1 cellular context compared by ENCODE assay signal in genomic region chr15:52181938-52182780, GRCh38.
TF ChIP-seq lines count a peak whose summit lies in the region.

No MANE protein-coding gene starts in this region.

TF ChIP-seq in HepG2, 621 proteins besides CTCF, POLR2A, EP300 and RAD21 (continued from another document and continues in another):
- TF ChIP-seq STAG1 (CRISPR knock-in tag; IDR thresholded peaks at IDR 0.05) (0 out of 2 replicates have a peak, but pooled peaks have one; percentile 11), TBL1XR1 (IDR thresholded peaks at IDR 0.05; ENCODE audit: borderline replicate concordance, low read length, partially characterized antibody) (no peak), USF2 (IDR thresholded peaks at IDR 0.05; ENCODE audit: low read depth, low read length) (no peak), USF2 (CRISPR knock-in tag; IDR thresholded peaks at IDR 0.05; ENCODE audit: borderline replicate concordance) (no peak; the same call in 1 of the 2 replicates), ARID5B (CRISPR knock-in tag; IDR thresholded peaks at IDR 0.05) (peak; percentile 35; the same call in 1 of the 2 replicates), MTF2 (CRISPR knock-in tag; IDR thresholded peaks at IDR 0.05; ENCODE audit: borderline replicate concordance) (no peak), TEF (CRISPR knock-in tag; IDR thresholded peaks at IDR 0.05) (no peak), NCOA5 (CRISPR knock-in tag; IDR thresholded peaks at IDR 0.05) (no peak), EZH2 (conservative IDR thresholded peaks at IDR 0.05; ENCODE audit: low read depth, low read length) (no peak), NPAS2 (CRISPR knock-in tag; IDR thresholded peaks at IDR 0.05; ENCODE audit: borderline replicate concordance) (no peak), NFKBIZ (CRISPR knock-in tag; IDR thresholded peaks at IDR 0.05) (no peak), ZNF280B (CRISPR knock-in tag; IDR thresholded peaks at IDR 0.05; ENCODE audit: borderline replicate concordance) (no peak), MED13 (CRISPR knock-in tag; IDR thresholded peaks at IDR 0.05) (no peak), ERF (CRISPR knock-in tag; IDR thresholded peaks at IDR 0.05) (peak; percentile 25; the same call in 1 of the 2 replicates), HOXA5 (CRISPR knock-in tag; IDR thresholded peaks at IDR 0.05) (no peak), ZUFSP (CRISPR knock-in tag; IDR thresholded peaks at IDR 0.05; ENCODE audit: borderline replicate concordance) (no peak), KDM5A (IDR thresholded peaks at IDR 0.05; ENCODE audit: borderline replicate concordance, low read length) (no peak), ATF7 (IDR thresholded peaks at IDR 0.05) (no peak), ATF7 (CRISPR knock-in tag; IDR thresholded peaks at IDR 0.05) (no peak), DMAP1 (CRISPR knock-in tag; IDR thresholded peaks at IDR 0.05) (no peak), ZZZ3 (CRISPR knock-in tag; IDR thresholded peaks at IDR 0.05; ENCODE audit: borderline replicate concordance) (no peak), FOXP4 (CRISPR knock-in tag; IDR thresholded peaks at IDR 0.05) (no peak), ZNF577 (CRISPR knock-in tag; IDR thresholded peaks at IDR 0.05; ENCODE audit: borderline replicate concordance, low read depth) (no peak), ZNF558 (CRISPR knock-in tag; IDR thresholded peaks at IDR 0.05; ENCODE audit: borderline replicate concordance) (no peak), IKZF5 (CRISPR knock-in tag; IDR thresholded peaks at IDR 0.05) (peak; percentile 34; the same call in 1 of the 2 replicates), TRAFD1 (CRISPR knock-in tag; IDR thresholded peaks at IDR 0.05; ENCODE audit: borderline replicate concordance) (no peak), ZGPAT (CRISPR knock-in tag; IDR thresholded peaks at IDR 0.05) (0 out of 2 replicates have a peak, but pooled peaks have one; percentile 19), ZNF280D (CRISPR knock-in tag; IDR thresholded peaks at IDR 0.05) (no peak), ZNF33B (CRISPR knock-in tag; IDR thresholded peaks at IDR 0.05) (no peak), GATAD2A (CRISPR knock-in tag; IDR thresholded peaks at IDR 0.05) (peak; percentile 55; the same call in 1 of the 2 replicates), MATR3 (CRISPR knock-in tag; IDR thresholded peaks at IDR 0.05) (no peak), ZBTB4 (CRISPR knock-in tag; IDR thresholded peaks at IDR 0.05; ENCODE audit: borderline replicate concordance) (no peak)
